10 cellular contexts compared by ENCODE assay signal in genomic region chr11:134411887-134412507, GRCh38. TPM values are rescaled to one million over a fixed set of nuclear protein-coding genes. Genes with fewer than 3 reads are reported as not detected.
A peak's percentile ranks its signal among the peaks of the same experiment; 100 is the strongest.
DNase-seq lines count a peak whose midpoint lies in the region; ATAC-seq and TF ChIP-seq lines count a peak whose summit lies in the region.
"Had no signal": no experiment of that assay in that cellular context is flagged by ENCODE, and none has a peak within 500 bp of the region (broad histone marks: within the 10 kb centered on the region; RNA-seq: fewer than 3 reads in every experiment).

Gene B3GAT1 (minus strand): TSS chr11:134412242. CDS start chr11:134387659, 24,583 bp downstream.

- H3K4me1 ChIP-seq in suprapubic skin = peaks cover 17% of the 10 kb centered on the region

- H3K36me3 ChIP-seq in suprapubic skin = no peaks in the 10 kb centered on the region

- H3K27me3 Mint-ChIP-seq in activated CD4-positive, alpha-beta T cell treated with anti-CD3 and anti-CD28 coated beads, Interleukin-2, amount 10 ng/mL, durations not matched to agents 24 days and 14 days = peaks cover 67% of the 10 kb centered on the region
- peaks cover 69% of the 10 kb centered on the region for H3K27me3 Mint-ChIP-seq in activated T-cell treated with anti-CD3 and anti-CD28 coated beads, Interleukin-2, amount 50 U/mL, for 72 hours (ENCODE audit: low read depth)

- WGBS in suprapubic skin = 0% methylated on average over 5 of the region's 92 CpGs

- no peaks in the 10 kb centered on the region for H3K36me3 Mint-ChIP-seq in activated CD4-positive, alpha-beta T cell treated with anti-CD3 and anti-CD28 coated beads, Interleukin-2, amount 10 ng/mL, durations not matched to agents 24 days and 14 days (ENCODE audit: low read depth)
- no peaks in the 10 kb centered on the region for H3K36me3 Mint-ChIP-seq in activated T-cell treated with anti-CD3 and anti-CD28 coated beads, Interleukin-2, amount 50 U/mL, for 72 hours (ENCODE audit: insufficient read depth in 2 of 2)

- H3K4me3 ChIP-seq in suprapubic skin = peak within 1 kb of the TSS; percentile 50
- H3K4me3 ChIP-seq: GM23248 had no signal

- DNase-seq in activated CD4-positive, alpha-beta T cell treated with anti-CD3 and anti-CD28 coated beads, Interleukin-2, amount 10 ng/mL, durations not matched to agents 24 days and 14 days = no peak
- DNase-seq in activated CD4-positive, alpha-beta T cell treated with anti-CD3 and anti-CD28 coated beads for 48 hours = no peak
- no peak for DNase-seq in activated T-cell treated with anti-CD3 and anti-CD28 coated beads, Interleukin-2, amount 50 U/mL, for 72 hours
- DNase-seq in iPS-NIHi7 (ENCODE audit: extremely low spot score) (peak; percentile 75), suprapubic skin (ENCODE audit: low spot score in 2 of 2) (no peak), EL (no peak), NCI-H446 (lab: John Stamatoyannopoulos, UW) (no peak)
- DNase-seq: NK-92 treated with Interleukin-12 subunit alpha and Interleukin-12 subunit beta, amount 100 ng/mL, for 24 hours had no signal

- no peak within 1 kb of the TSS for H3K27ac ChIP-seq in suprapubic skin
- H3K27ac ChIP-seq: GM23248 had no signal

- H3K4me1 Mint-ChIP-seq in activated CD4-positive, alpha-beta T cell treated with anti-CD3 and anti-CD28 coated beads, Interleukin-2, amount 10 ng/mL, durations not matched to agents 24 days and 14 days = peaks cover 7% of the 10 kb centered on the region
- no peaks in the 10 kb centered on the region for H3K4me1 Mint-ChIP-seq in activated T-cell treated with anti-CD3 and anti-CD28 coated beads, Interleukin-2, amount 50 U/mL, for 72 hours (ENCODE audit: low read depth)

- TF ChIP-seq POLR2A in suprapubic skin (IDR thresholded peaks at IDR 0.05) = no peak

- no peaks in the 10 kb centered on the region for H3K9me3 ChIP-seq in suprapubic skin

- peaks cover 91% of the 10 kb centered on the region for H3K27me3 ChIP-seq in suprapubic skin

- intact Hi-C loops in activated CD4-positive, alpha-beta T cell treated with anti-CD3 and anti-CD28 coated beads, Interleukin-2, amount 10 ng/mL, durations not matched to agents 24 days and 14 days (cut with micrococcal nuclease) = no loop called here

- H3K27ac Mint-ChIP-seq in activated CD4-positive, alpha-beta T cell treated with anti-CD3 and anti-CD28 coated beads, Interleukin-2, amount 10 ng/mL, durations not matched to agents 24 days and 14 days = no peak within 1 kb of the TSS
- no peak within 1 kb of the TSS for H3K27ac Mint-ChIP-seq in activated T-cell treated with anti-CD3 and anti-CD28 coated beads, Interleukin-2, amount 50 U/mL, for 72 hours

- TF ChIP-seq EP300 in suprapubic skin (IDR thresholded peaks at IDR 0.05) = no peak

- ATAC-seq in activated T-cell treated with anti-CD3 and anti-CD28 coated beads, Interleukin-2, amount 50 U/mL, for 72 hours (replicated peaks in 1 of 2) = peak; percentile 44 to 57
- no peak for ATAC-seq in GM19397 (IDR thresholded peaks at IDR 0.05; ENCODE audit: unreplicated experiment)

- no peak for TF ChIP-seq CTCF in suprapubic skin (IDR thresholded peaks at IDR 0.05)

- peak within 1 kb of the TSS; percentile 66 for H3K4me3 Mint-ChIP-seq in activated CD4-positive, alpha-beta T cell treated with anti-CD3 and anti-CD28 coated beads, Interleukin-2, amount 10 ng/mL, durations not matched to agents 24 days and 14 days
- H3K4me3 Mint-ChIP-seq in activated T-cell treated with anti-CD3 and anti-CD28 coated beads, Interleukin-2, amount 50 U/mL, for 72 hours = peak within 1 kb of the TSS; percentile 65 to 70

- H3K9me3 Mint-ChIP-seq in activated CD4-positive, alpha-beta T cell treated with anti-CD3 and anti-CD28 coated beads, Interleukin-2, amount 10 ng/mL, durations not matched to agents 24 days and 14 days = no peaks in the 10 kb centered on the region
- H3K9me3 Mint-ChIP-seq in activated T-cell treated with anti-CD3 and anti-CD28 coated beads, Interleukin-2, amount 50 U/mL, for 72 hours = no peaks in the 10 kb centered on the region

RNA-seq across cellular contexts. Expression of gene B3GAT1, which starts in this region (rescaled TPM):
- total RNA-seq in activated CD4-positive, alpha-beta T cell treated with anti-CD3 and anti-CD28 coated beads, Interleukin-2, amount 10 ng/mL, durations not matched to agents 24 days and 14 days = 0.16 and 0.28 TPM in 2 replicates
- under 1 TPM; 0.05 to 0.42 TPM for total RNA-seq in activated T-cell treated with anti-CD3 and anti-CD28 coated beads, Interleukin-2, amount 50 U/mL, for 72 hours
- total RNA-seq in suprapubic skin = under 1 TPM; 0.26 to 0.93 (median 0.36) TPM
- total RNA-seq: GM23248 had no signal

Comparison
In these comparisons a context has a peak if more than half of its experiments do, and no peak if none do; other contexts are left out.
1. Peak in ATAC-seq in activated T-cell treated with anti-CD3 and anti-CD28 coated beads, Interleukin-2, amount 50 U/mL, for 72 hours; RNA of the gene not detected or under 1 TPM.